17 cellular contexts compared by ENCODE assay signal in the genomic region with DNA sequence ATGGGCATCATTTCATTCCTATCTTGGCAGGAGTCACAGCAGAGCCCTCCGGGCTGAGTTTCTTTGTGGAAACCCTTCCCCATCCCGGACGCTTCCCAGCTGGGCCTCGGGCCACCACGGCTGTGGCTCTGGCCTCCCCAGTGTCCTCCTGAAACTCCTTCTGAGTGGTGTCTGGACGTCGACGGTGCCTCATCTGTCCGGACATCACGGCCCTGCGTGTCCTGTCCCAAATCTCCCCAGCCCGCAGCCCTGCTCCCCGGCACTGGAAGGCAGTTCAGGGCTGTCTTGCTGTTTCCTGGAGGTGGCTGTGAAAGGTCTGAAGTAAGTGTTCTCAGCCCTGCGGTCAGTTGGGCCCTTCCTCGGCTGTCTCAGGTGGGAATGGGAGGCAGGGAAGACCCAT.
DNase-seq lines count a peak whose midpoint lies in the region; ATAC-seq, FAIRE-seq and TF ChIP-seq lines count a peak whose summit lies in the region.
"Had no signal": no experiment of that assay in that cellular context is flagged by ENCODE, and none has a peak within 500 bp of the region (broad histone marks: within the 10 kb centered on the region; RNA-seq: fewer than 3 reads in every experiment).

No MANE protein-coding gene starts in this region.

- no peaks in the 10 kb centered on the region for H4K20me1 ChIP-seq in H1 (replicated peaks in 1 of 2; ENCODE audit: control insufficient read depth in 1 of 2, insufficient read depth in 2 of 2, low read length in 2 of 2)

- no peak overlapping the region for H2BK20ac ChIP-seq in H1 (ENCODE audit: low read length)

- H2BK12ac ChIP-seq in H1 (ENCODE audit: low read depth, low read length) (peak overlapping the region; percentile 75; the same call in 1 of the 2 replicates), neuronal stem cell (ENCODE audit: low read length) (no peak overlapping the region)

- intact Hi-C loops in Panc1 (cut with micrococcal nuclease; ENCODE audit: unreplicated experiment): no loop called here

- no peak for TF ChIP-seq RAD21 in H1 (IDR thresholded peaks at IDR 0.05 in 1 of 2, conservative IDR thresholded peaks at IDR 0.05 in 1 of 2; ENCODE audit: low read depth in 2 of 2, low read length in 2 of 2)

- CTCF ChIA-PET in Panc1 (lab: Charles Lee): no interaction called here
- CTCF ChIA-PET in H1 (lab: Charles Lee; ENCODE audit: partially characterized antibody): interaction anchor here (1.0 to 1.3 kb wide), 4 partner anchors 11 to 19 kb away, joined by 3 to 5 read pairs (median 4); no protein-coding TSS in a partner anchor

- H4K8ac ChIP-seq in H1 (ENCODE audit: extremely low read depth, insufficient read depth, low read length) (no peak overlapping the region), neuronal stem cell (ENCODE audit: low read depth, low read length) (peak overlapping the region; percentile 24)

- WGBS in H1 (ENCODE audit: extremely low coverage in 1 of 2, insufficient coverage in 1 of 2, insufficient read length in 1 of 2, insufficient replicate concordance in 2 of 2, low coverage in 1 of 2, low lambda C conversion rate in 2 of 2, missing lambda C conversion rate in 1 of 2), 2 experiments: 87% methylated on average over 15 of the region's 15 CpGs; no CpG with 5 or more reads in 1 of the 2 experiments
- WGBS in neuronal stem cell (ENCODE audit: extremely low coverage in 2 of 2, insufficient read length in 2 of 2, insufficient replicate concordance in 1 of 2), 2 donors: no CpG with 5 or more reads among the region's 15 CpGs

- H2BK15ac ChIP-seq in H1 (ENCODE audit: low read length): peak overlapping the region; percentile 81
- H2BK15ac ChIP-seq in neuronal stem cell (ENCODE audit: low read length): no peak overlapping the region

- in situ Hi-C loops in Panc1 (cut with HindIII; ENCODE audit: low pct_unique_long_range_greater_than_20kb, low sequenced_read_pairs): no loop called here

- DNase-seq in Panc1 (ENCODE audit: low read depth, low spot score) (no peak), RWPE2 (ENCODE audit: low spot score) (peak; percentile 42), H1 (ENCODE audit: low read depth in 1 of 2, low spot score in 2 of 2) (no peak), neuronal stem cell (ENCODE audit: low spot score) (no peak), COR-L47 (lab: John Stamatoyannopoulos, UW) (no peak)
- DNase-seq in activated CD8-positive, alpha-beta memory T cell treated with anti-CD3 and anti-CD28 coated beads, Interleukin-2, amount 50 U/mL, for 4 hours: no peak
- DNase-seq: C1 segment of cervical spinal cord; Caco-2; CD4-positive, alpha-beta memory T cell; DMS79 treated with DMSO at 0.1 percent for 48 hours; GF-D8; HFFc6 had no signal

- no peak overlapping the region for H3K56ac ChIP-seq in H1 (replicated peaks; ENCODE audit: insufficient read length, low read depth, low read length)

- H3K36me3 ChIP-seq in Panc1 (ENCODE audit: control insufficient read depth, insufficient read depth, low read length) (no peaks in the 10 kb centered on the region), RWPE2 (ENCODE audit: low read depth) (no peaks in the 10 kb centered on the region), H1 (ENCODE audit: control insufficient read depth in 2 of 4, insufficient read depth in 4 of 4, low read length in 3 of 4) (no peaks in the 10 kb centered on the region), neuronal stem cell (replicated peaks in 1 of 2; ENCODE audit: control insufficient read depth in 2 of 2, insufficient read depth in 2 of 2, low read length in 2 of 2) (no peaks in the 10 kb centered on the region)
- H3K36me3 ChIP-seq: HAP-1 had no signal

- H3K18ac ChIP-seq in H1 (ENCODE audit: extremely low read depth, low read length) (0 out of 2 replicates have a peak overlapping the region, but pooled peaks have one; percentile 32), neuronal stem cell (ENCODE audit: low read length) (no peak overlapping the region)

- TF ChIP-seq EP300 in H1 (IDR thresholded peaks at IDR 0.05; ENCODE audit: borderline replicate concordance in 1 of 2, low read depth in 2 of 2, low read length in 2 of 2): no peak

- H3K27me3 ChIP-seq in Panc1 (ENCODE audit: control insufficient read depth, insufficient read depth, low read length) (no peaks in the 10 kb centered on the region), RWPE2 (ENCODE audit: insufficient read depth, poor library complexity, severe bottlenecking) (peaks cover 2% of the 10 kb centered on the region), H1 (replicated peaks in 1 of 4; ENCODE audit: control insufficient read depth in 3 of 4, extremely low read depth in 1 of 4, insufficient read depth in 3 of 4, low read length in 3 of 4) (no peaks in the 10 kb centered on the region), neuronal stem cell (ENCODE audit: control insufficient read depth in 3 of 3, insufficient read depth in 3 of 3, low read depth in 1 of 3, low read length in 3 of 3) (peaks cover 0 to 1% (median 0%) of the 10 kb centered on the region in 3 experiments)

- H3K4ac ChIP-seq in H1 (replicated peaks; ENCODE audit: insufficient read length, low read depth, low read length) (no peak overlapping the region), neuronal stem cell (ENCODE audit: low read length) (no peak overlapping the region)

- ATAC-seq in Panc1: peak; percentile 38; the same call in 1 of the 2 replicates
- no peak for ATAC-seq in RWPE2 (ENCODE audit: low read depth)
- ATAC-seq: GM23338 had no signal

- H3K4me2 ChIP-seq in H1 (ENCODE audit: insufficient read depth in 1 of 2, low read depth in 2 of 2, low read length in 2 of 2) (no peak overlapping the region), neuronal stem cell (ENCODE audit: insufficient read depth, low read length, poor library complexity, severe bottlenecking) (no peak overlapping the region)
- H3K4me2 ChIP-seq: GM23338 had no signal

- H3K27ac ChIP-seq in Panc1 (ENCODE audit: low read length): no peak overlapping the region
- no peak overlapping the region for H3K27ac ChIP-seq in RWPE2 (ENCODE audit: poor library complexity, severe bottlenecking)
- H3K27ac ChIP-seq in H1 (ENCODE audit: low read depth, low read length): no peak overlapping the region
- H3K27ac ChIP-seq in neuronal stem cell (replicated peaks; ENCODE audit: low read length): no peak overlapping the region

- H2AK5ac ChIP-seq in H1 (ENCODE audit: low read depth, low read length): no peak overlapping the region
- H2AK5ac ChIP-seq in neuronal stem cell (ENCODE audit: low read depth, low read length): peak overlapping the region; percentile 79

- H3K4me1 ChIP-seq in Panc1 (ENCODE audit: control insufficient read depth, insufficient read depth, low read length) (no peaks in the 10 kb centered on the region), RWPE2 (ENCODE audit: insufficient read depth, poor library complexity, severe bottlenecking) (no peaks in the 10 kb centered on the region), H1 (replicated peaks in 1 of 4; ENCODE audit: control insufficient read depth in 3 of 4, insufficient read depth in 4 of 4, low read length in 3 of 4) (peaks cover 0 to 22% (median 10%) of the 10 kb centered on the region in 4 experiments; a peak in 6 of 7 replicates), neuronal stem cell (ENCODE audit: control insufficient read depth in 2 of 2, insufficient read depth in 1 of 2, low read depth in 1 of 2, low read length in 2 of 2) (peaks cover 0 to 15% of the 10 kb centered on the region in 2 donors)
- H3K4me1 ChIP-seq: Caco-2, HAP-1 had no signal

- H3K79me1 ChIP-seq in H1 (ENCODE audit: low read depth, low read length) (no peaks in the 10 kb centered on the region), neuronal stem cell (ENCODE audit: low read depth, low read length) (no peaks in the 10 kb centered on the region)

- no peaks in the 10 kb centered on the region for H3K79me2 ChIP-seq in H1 (ENCODE audit: control insufficient read depth in 1 of 2, insufficient read depth in 2 of 2, low read length in 2 of 2)

- no peak for FAIRE-seq in H1 (lab: Jason Lieb, UNC)
- FAIRE-seq: GM12891, GM18507, H54 had no signal

- H4K91ac ChIP-seq in H1 (replicated peaks; ENCODE audit: insufficient read length, low read length): peak overlapping the region; percentile 42
- H4K91ac ChIP-seq in neuronal stem cell (ENCODE audit: low read depth, low read length, poor library complexity): no peak overlapping the region

- H2BK120ac ChIP-seq in H1 (replicated peaks; ENCODE audit: low read depth, low read length): no peak overlapping the region
- no peak overlapping the region for H2BK120ac ChIP-seq in neuronal stem cell (ENCODE audit: low read depth, low read length)

- no peak overlapping the region for H3K9ac ChIP-seq in H1 (replicated peaks in 1 of 4; ENCODE audit: extremely low read depth in 1 of 4, low read depth in 3 of 4, low read length in 3 of 4)
- H3K9ac ChIP-seq in neuronal stem cell (ENCODE audit: low read depth, low read length, poor library complexity): no peak overlapping the region

- H3K23ac ChIP-seq in H1 (ENCODE audit: insufficient read length) (no peak overlapping the region), neuronal stem cell (ENCODE audit: low read depth, low read length, poor library complexity) (no peak overlapping the region)

- POLR2A ChIA-PET in Panc1 (lab: Charles Lee): no interaction called here
- POLR2A ChIA-PET in H1 (lab: Charles Lee; ENCODE audit: partially characterized antibody): interaction anchor here (1.2 kb wide), 1 partner anchor 11 kb away, joined by 3 read pairs; no protein-coding TSS in a partner anchor

- H4K5ac ChIP-seq in H1 (ENCODE audit: insufficient read length, low read depth, low read length): no peak overlapping the region

- no peak for TF ChIP-seq POLR2A in H1 (IDR thresholded peaks at IDR 0.05; ENCODE audit: control extremely low read depth in 1 of 2, low read depth in 2 of 2, low read length in 2 of 2)

- H3K9me3 ChIP-seq in Panc1 (ENCODE audit: control insufficient read depth, insufficient read depth, low read depth, low read length): no peaks in the 10 kb centered on the region
- H3K9me3 ChIP-seq in RWPE2 (ENCODE audit: severe bottlenecking): no peaks in the 10 kb centered on the region
- H3K9me3 ChIP-seq in H1 (ENCODE audit: insufficient read depth in 2 of 2, low read depth in 1 of 2, low read length in 1 of 2): no peaks in the 10 kb centered on the region; a peak in 1 of 4 replicates
- H3K9me3 ChIP-seq in neuronal stem cell (replicated peaks in 1 of 2; ENCODE audit: control insufficient read depth in 2 of 2, insufficient read depth in 1 of 2, low read depth in 1 of 2, low read length in 2 of 2): no peaks in the 10 kb centered on the region
- H3K9me3 ChIP-seq: Caco-2, HAP-1 had no signal

- no peak overlapping the region; the same call in 1 of the 2 replicates for H2BK5ac ChIP-seq in H1 (ENCODE audit: low read depth, low read length)
- H2BK5ac ChIP-seq in neuronal stem cell (ENCODE audit: low read length): no peak overlapping the region

- H3K4me3 ChIP-seq in Panc1 (ENCODE audit: low read depth in 2 of 2, low read length in 2 of 2) (no peak overlapping the region), RWPE2 (ENCODE audit: severe bottlenecking) (no peak overlapping the region), H1 (ENCODE audit: extremely low read depth in 1 of 4, insufficient read depth in 2 of 4, low read depth in 3 of 4, low read length in 4 of 4) (no peak overlapping the region), neuronal stem cell (ENCODE audit: low read length in 2 of 2) (no peak overlapping the region)
- H3K4me3 ChIP-seq: GM23338, HAP-1 had no signal

- TF ChIP-seq CTCF in Panc1 (IDR thresholded peaks at IDR 0.05) (no peak), RWPE2 (IDR thresholded peaks at IDR 0.05; ENCODE audit: poor library complexity, severe bottlenecking) (no peak), H1 (IDR thresholded peaks at IDR 0.05; ENCODE audit: control extremely low read depth in 1 of 3, insufficient read depth in 1 of 3, low read depth in 1 of 3, low read length in 3 of 3) (no peak)

- H3K14ac ChIP-seq in H1 (ENCODE audit: insufficient read length) (no peak overlapping the region), neuronal stem cell (ENCODE audit: low read length) (no peak overlapping the region)

- H2AFZ ChIP-seq in H1 (ENCODE audit: low read length) (no peak overlapping the region), neuronal stem cell (ENCODE audit: low read length) (no peak overlapping the region)

- no peaks in the 10 kb centered on the region for H3K23me2 ChIP-seq in H1 (ENCODE audit: low read depth, low read length)

- no TSS peak for BruUV-seq in Panc1 (replicated peaks; lab: Mats Ljungman, UMichigan)
